26 cellular contexts compared by ENCODE assay signal in genomic region chr16:58658796-58659211, GRCh38. TPM values are rescaled to one million over a fixed set of nuclear protein-coding genes. Genes with fewer than 3 reads are reported as not detected.
DNase-seq lines count a peak whose midpoint lies in the region; ATAC-seq and TF ChIP-seq lines count a peak whose summit lies in the region.
"Had no signal": no experiment of that assay in that cellular context is flagged by ENCODE, and none has a peak within 500 bp of the region (broad histone marks: within the 10 kb centered on the region; RNA-seq: fewer than 3 reads in every experiment).

No MANE protein-coding gene starts in this region.

- ATAC-seq in GM19023 (IDR thresholded peaks at IDR 0.05; ENCODE audit: unreplicated experiment): no peak
- ATAC-seq in HG03108 (IDR thresholded peaks at IDR 0.05; ENCODE audit: unreplicated experiment): no peak
- ATAC-seq: CD8-positive, alpha-beta T cell; foreskin keratinocyte; left lung; naive thymus-derived CD4-positive, alpha-beta T cell had no signal

- DNase-seq in GF-D8 (lab: John Stamatoyannopoulos, UW) (peak; percentile 15), LHCN-M2 (ENCODE audit: low read depth) (peak; percentile 51), SKM-1 (lab: John Stamatoyannopoulos, UW; ENCODE audit: unreplicated experiment) (peak; percentile 45), fibroblast of mammary gland (ENCODE audit: low read depth) (peak; percentile 45), AG08395 (ENCODE audit: low spot score) (no peak), SK-N-DZ (ENCODE audit: low spot score) (no peak)
- DNase-seq: activated B cell treated with CpG ODN at 0.5 μM for 24 hours; activated CD4-positive, alpha-beta memory T cell treated with anti-CD3 and anti-CD28 coated beads, Interleukin-2, amount 10 ng/mL, durations not matched to agents 7 days and 5 days; activated gamma-delta T cell; activated T-cell treated with anti-CD3 and anti-CD28 coated beads for 4 hours; adrenal gland; CD8-positive, alpha-beta T cell; cortex of kidney; endodermal cell; foreskin keratinocyte; GDM1; left lung; MG63; naive thymus-derived CD4-positive, alpha-beta T cell; NCI-H187; occipital lobe; SK-N-SH; spleen; tibial artery had no signal

- no peak overlapping the region for H3K4me3 ChIP-seq in fibroblast of mammary gland (ENCODE audit: control insufficient read depth, low read depth, low read length)
- H3K4me3 ChIP-seq: adrenal gland, left lung, MG63, spleen, tibial artery had no signal

- no peak for TF ChIP-seq CTCF in fibroblast of mammary gland (conservative IDR thresholded peaks at IDR 0.05; ENCODE audit: control insufficient read depth, insufficient read depth, low read depth, low read length)

RNA-seq across cellular contexts. Expression of gene SLC38A7, which starts 25.8 kb away (rescaled TPM):
- 18.8 and 25.1 TPM in 2 replicates for total RNA-seq in LHCN-M2 (2014; rRNA removed)
- polyA plus RNA-seq in LHCN-M2 (2012): 16.9 TPM
- 7.0 and 10.5 TPM in 2 replicates for polyA plus RNA-seq in SK-N-DZ (2014; cell fraction: cytosol; rRNA removed)
- 8.9 and 13.4 TPM in 2 replicates for polyA plus RNA-seq in SK-N-DZ (2014; cell fraction: nucleus; rRNA removed)

RNA-seq across cellular contexts. Expression of gene CNOT1, which starts 29.2 kb away (rescaled TPM):
- 101 and 113 TPM in 2 replicates for total RNA-seq in LHCN-M2 (2014; rRNA removed)
- polyA plus RNA-seq in LHCN-M2 (2012): 54.5 TPM
- polyA plus RNA-seq in SK-N-DZ (2014; cell fraction: cytosol; rRNA removed): 107 and 121 TPM in 2 replicates
- 61.5 and 105 TPM in 2 replicates for polyA plus RNA-seq in SK-N-DZ (2014; cell fraction: nucleus; rRNA removed)

Comparison
In these comparisons a context has a peak if more than half of its experiments do, and no peak if none do; other contexts are left out.
1. DNase-seq: peak in GF-D8 (single experiment), LHCN-M2 (single experiment), SKM-1 (single experiment) and fibroblast of mammary gland (single experiment); none in AG08395 (single experiment) and SK-N-DZ (single experiment).